In the genomic region with DNA sequence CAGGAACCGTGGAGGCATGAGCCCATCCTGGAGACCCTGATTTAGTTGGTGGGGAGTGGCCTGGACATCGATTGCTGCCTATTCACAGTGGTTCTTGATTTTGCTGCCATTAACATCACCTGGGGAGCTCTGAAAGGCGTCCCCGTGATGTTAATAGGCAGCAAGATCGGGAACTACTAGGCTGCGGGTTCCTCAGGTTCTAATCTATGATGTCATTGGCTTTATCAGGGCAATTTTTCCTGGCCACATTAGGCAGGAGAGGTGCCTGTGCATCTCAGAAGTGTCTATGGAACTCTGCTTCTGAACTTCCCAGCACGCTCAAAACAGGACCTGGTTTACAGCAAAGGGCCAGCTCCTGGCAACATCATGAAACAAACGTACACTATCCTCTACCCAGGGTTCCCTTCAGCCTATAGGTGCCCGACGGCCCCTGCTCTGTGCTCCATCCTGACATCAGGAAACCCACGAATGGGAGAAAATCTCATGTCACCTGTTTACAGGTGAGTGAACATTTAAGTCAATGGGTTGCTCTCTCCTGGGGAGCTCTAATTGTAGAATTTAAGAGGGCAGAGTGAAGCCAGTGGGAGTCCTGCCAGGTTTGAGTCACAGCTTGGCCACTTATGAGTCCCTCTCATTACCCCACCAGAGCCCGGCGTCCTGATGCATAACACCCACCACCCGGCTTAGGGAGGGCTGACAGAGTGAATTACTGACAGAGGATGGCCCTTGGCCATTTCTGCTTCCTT, we compare ENCODE assay signal across 18 cellular contexts. TPM values are rescaled to one million over a fixed set of nuclear protein-coding genes. Genes with fewer than 3 reads are reported as not detected.
"Had no signal": no experiment of that assay in that cellular context is flagged by ENCODE, and none has a peak within 500 bp of the region (broad histone marks: within the 10 kb centered on the region; RNA-seq: fewer than 3 reads in every experiment).

No MANE protein-coding gene starts in this region.

- ATAC-seq: activated CD4-positive, CD25-positive, alpha-beta regulatory T cell treated with anti-CD3 and anti-CD28 coated beads, Interleukin-2, amount 50 U/mL, for 24 hours; activated T-cell treated with anti-CD3 and anti-CD28 coated beads, Interleukin-2, amount 50 U/mL, for 72 hours; foreskin keratinocyte; left lobe of liver had no signal

- H3K36me3 ChIP-seq: ascending aorta, colonic mucosa, tibial artery had no signal

- H3K9ac ChIP-seq: parathyroid adenoma had no signal

- H3K4me3 ChIP-seq: ascending aorta, colonic mucosa, lung, tibial artery had no signal

- H3K27ac ChIP-seq: ascending aorta, colonic mucosa, foreskin keratinocyte, tibial artery had no signal

- H3K27me3 ChIP-seq: ascending aorta, colonic mucosa, foreskin keratinocyte, tibial artery had no signal

- H3K4me1 ChIP-seq: ascending aorta, colonic mucosa, foreskin keratinocyte, parathyroid adenoma had no signal

- DNase-seq: activated CD8-positive, alpha-beta memory T cell treated with anti-CD3 and anti-CD28 coated beads for 24 hours; activated CD8-positive, alpha-beta memory T cell treated with anti-CD3 and anti-CD28 coated beads, Interleukin-2, amount 50 U/mL, for 48 hours; activated effector memory CD4-positive, alpha-beta T cell treated with anti-CD3 and anti-CD28 coated beads, Interleukin-2, amount 50 U/mL, for 16 hours; activated naive CD4-positive, alpha-beta T cell treated with anti-CD3 and anti-CD28 coated beads, Interleukin-2, amount 50 U/mL, for 16 hours; activated T-cell treated with anti-CD3 and anti-CD28 coated beads, Interleukin-2, amount 50 U/mL, for 72 hours; colonic mucosa; foreskin keratinocyte; glutamatergic neuron; hippocampal formation; midbrain; stimulated activated naive B cell treated with anti-CD40 and anti-IgM and Interleukin-4, amounts not matched to agents 10 μg/mL and 1 μg/mL and 100 μg/mL, for 72 hours; tibial artery had no signal

- H3K9me3 ChIP-seq: ascending aorta, colonic mucosa, tibial artery had no signal

RNA-seq across cellular contexts. Expression of a gene that starts 49.4 kb away (rescaled TPM):
- total RNA-seq: ascending aorta, colonic mucosa, epithelial cell of proximal tubule had no signal
